Comparison of ENCODE assay signal across 1 cellular context in genomic region chr12:14779834-14780233, GRCh38.
A peak's percentile ranks its signal among the peaks of the same experiment; 100 is the strongest.
TF ChIP-seq lines count a peak whose summit lies in the region.

No MANE protein-coding gene starts in this region.

TF ChIP-seq in K562, 482 proteins besides CTCF, POLR2A, EP300 and RAD21 (continued from another document):
- no peak for TF ChIP-seq HES1 (IDR thresholded peaks at IDR 0.05; ENCODE audit: low read depth)
- TF ChIP-seq MCM3 (IDR thresholded peaks at IDR 0.05): no peak
- TF ChIP-seq NFIC (IDR thresholded peaks at IDR 0.05): peak; percentile 65
- TF ChIP-seq TCF15 (CRISPR knock-in tag; IDR thresholded peaks at IDR 0.05): no peak
